8 cellular contexts compared by ENCODE assay signal in genomic region chr19:15432629-15433518, GRCh38. TPM values are rescaled to one million over a fixed set of nuclear protein-coding genes. Genes with fewer than 3 reads are reported as not detected.
A peak's percentile ranks its signal among the peaks of the same experiment; 100 is the strongest.
DNase-seq lines count a peak whose midpoint lies in the region; ATAC-seq, FAIRE-seq and TF ChIP-seq lines count a peak whose summit lies in the region.

No MANE protein-coding gene starts in this region.

- H3K4me3 ChIP-seq in A549 (peak overlapping the region; percentile 71), coronary artery (peak overlapping the region; percentile 98), left lung (peak overlapping the region; percentile 76 to 88)

- H3K9me3 ChIP-seq in A549 (no peaks in the 10 kb centered on the region), left lung (no peaks in the 10 kb centered on the region)

- no peak for FAIRE-seq in A549 (lab: Jason Lieb, UNC)

- ATAC-seq in A549 = peak; percentile 82 to 83
- ATAC-seq in GM18520 (IDR thresholded peaks at IDR 0.05; ENCODE audit: unreplicated experiment) = peak; percentile 80
- ATAC-seq in HG03175 (IDR thresholded peaks at IDR 0.05; ENCODE audit: unreplicated experiment) = peak; percentile 57
- peak; percentile 98 for ATAC-seq in left lung

- 9% methylated on average over 14 of the region's 75 CpGs for WGBS in A549 (ENCODE audit: missing lambda C conversion rate)

- H3K4me1 Mint-ChIP-seq in activated CD4-positive, alpha-beta T cell treated with anti-CD3 and anti-CD28 coated beads, Interleukin-2, amount 10 ng/mL, durations not matched to agents 7 days and 5 days = peaks cover 28% of the 10 kb centered on the region

- H3K4me3 Mint-ChIP-seq in activated CD4-positive, alpha-beta T cell treated with anti-CD3 and anti-CD28 coated beads, Interleukin-2, amount 10 ng/mL, durations not matched to agents 7 days and 5 days = peak overlapping the region; percentile 91

- POLR2A ChIA-PET in A549 (lab: Yijun Ruan, JAX) = interaction anchor here (0.6 to 1.6 kb wide), 4 partner anchors 12 to 99 kb away, joined by 3 to 8 read pairs (median 3); partner anchors contain the start of gene AKAP8L
- POLR2A ChIA-PET in activated CD4-positive, alpha-beta T cell treated with anti-CD3 and anti-CD28 coated beads, Interleukin-2, amount 10 ng/mL, durations not matched to agents 7 days and 5 days (lab: Charles Lee) = interaction anchor here (0.7 to 1.0 kb wide), 2 partner anchors 31 to 122 kb away, joined by 3 read pairs; no protein-coding TSS in a partner anchor

- peak; percentile 35; the same call in 1 of the 2 replicates for TF ChIP-seq POLR2A in A549 (IDR thresholded peaks at IDR 0.05; ENCODE audit: low read length)

- peak overlapping the region; percentile 79 to 99 for H3K27ac ChIP-seq in A549
- peak overlapping the region; percentile 85 to 95 for H3K27ac ChIP-seq in coronary artery
- peak overlapping the region; percentile 90 to 93 for H3K27ac ChIP-seq in left lung

- H3K27me3 Mint-ChIP-seq in activated CD4-positive, alpha-beta T cell treated with anti-CD3 and anti-CD28 coated beads, Interleukin-2, amount 10 ng/mL, durations not matched to agents 7 days and 5 days = no peaks in the 10 kb centered on the region

- peaks cover 0 to 27% of the 10 kb centered on the region in 2 donors for H3K36me3 ChIP-seq in left lung

- CTCF ChIA-PET in A549 (lab: Yijun Ruan, JAX) = interaction anchor here (1.2 to 1.5 kb wide), 2 partner anchors 23 to 341 kb away, joined by 4 read pairs; no protein-coding TSS in a partner anchor
- CTCF ChIA-PET in activated CD4-positive, alpha-beta T cell treated with anti-CD3 and anti-CD28 coated beads, Interleukin-2, amount 10 ng/mL, durations not matched to agents 7 days and 5 days (lab: Charles Lee) = interaction anchor here (0.6 to 3.1 kb wide), 6 partner anchors 13 to 745 kb away, joined by 3 to 31 read pairs (median 5); partner anchors contain the start of gene AKAP8L

- intact Hi-C loops in left lung (cut with DNase I) = no loop called here

- TF ChIP-seq CTCF in A549 (IDR thresholded peaks at IDR 0.05) (no peak), coronary artery (IDR thresholded peaks at IDR 0.05) (no peak), left lung (IDR thresholded peaks at IDR 0.05) (no peak)

- TF ChIP-seq RAD21 in A549 (conservative IDR thresholded peaks at IDR 0.05 in 1 of 2, IDR thresholded peaks at IDR 0.05 in 1 of 2) = no peak

- H3K9me3 Mint-ChIP-seq in activated CD4-positive, alpha-beta T cell treated with anti-CD3 and anti-CD28 coated beads, Interleukin-2, amount 10 ng/mL, durations not matched to agents 7 days and 5 days = no peaks in the 10 kb centered on the region

- H3K4me1 ChIP-seq in A549 = peaks cover 14% of the 10 kb centered on the region; the same call in 1 of the 3 replicates
- peaks cover 16 to 38% of the 10 kb centered on the region in 2 donors for H3K4me1 ChIP-seq in left lung

- H3K36me3 Mint-ChIP-seq in activated CD4-positive, alpha-beta T cell treated with anti-CD3 and anti-CD28 coated beads, Interleukin-2, amount 10 ng/mL, durations not matched to agents 7 days and 5 days (ENCODE audit: low read depth) = peaks cover 5% of the 10 kb centered on the region

- DNase-seq in A549 (ENCODE audit: low read depth in 1 of 2, low spot score in 1 of 2) (peak; percentile 75 to 84), NCI-H524 (lab: John Stamatoyannopoulos, UW) (peak; percentile 77 to 90), coronary artery (ENCODE audit: low spot score) (peak; percentile 92), left lung (peak; percentile 94 to 100)
- DNase-seq in activated CD4-positive, alpha-beta T cell treated with anti-CD3 and anti-CD28 coated beads, Interleukin-2, amount 10 ng/mL, durations not matched to agents 7 days and 5 days = peak; percentile 93
- DNase-seq in stimulated activated CD4-positive, alpha-beta T cell treated with anti-CD3 and anti-CD28 coated beads, Interleukin-1b, Interleukin-23, amount 100 ng/mL, for 48 hours = peak; percentile 92

- peak overlapping the region; percentile 82 for H3K4me2 ChIP-seq in A549

- H3K27ac Mint-ChIP-seq in activated CD4-positive, alpha-beta T cell treated with anti-CD3 and anti-CD28 coated beads, Interleukin-2, amount 10 ng/mL, durations not matched to agents 7 days and 5 days = peak overlapping the region; percentile 97

- TF ChIP-seq EP300 in A549 (IDR thresholded peaks at IDR 0.05) = no peak

- no peaks in the 10 kb centered on the region for H3K27me3 ChIP-seq in left lung

TF ChIP-seq in A549, 52 proteins besides CTCF, POLR2A, EP300 and RAD21 (continues in another document):
- TF ChIP-seq MAX (IDR thresholded peaks at IDR 0.05) (peak; percentile 83), JUN (IDR thresholded peaks at IDR 0.05) (peak in 1 of 2 experiments; percentile 68; a peak in 2 of 5 replicates), BCL3 (IDR thresholded peaks at IDR 0.05) (no peak), PHF8 (IDR thresholded peaks at IDR 0.05; ENCODE audit: borderline replicate concordance, low read depth) (peak; percentile 60; the same call in 1 of the 2 replicates), HEYL (CRISPR knock-in tag; IDR thresholded peaks at IDR 0.05) (no peak), PBX3 (IDR thresholded peaks at IDR 0.05) (0 out of 2 replicates have a peak, but pooled peaks have one; percentile 24)

RNA-seq across cellular contexts. Expression of gene AKAP8L, which starts 14.1 kb away (rescaled TPM):
- polyA plus RNA-seq in A549 (2011; rRNA removed) (28.4 and 40.3 TPM in 2 replicates), A549 (2017; fragmentation: RNase III; extraction: RNeasy Plus Mini Kit Qiagen cat#74134 plus additional on column Dnase treatment) (37.6 to 43.3 TPM (median 42.9 TPM) in 3 replicates)
- 20.4 and 21.1 TPM in 2 replicates for polyA plus RNA-seq in A549 (2012; cell fraction: cytosol; rRNA removed)
- polyA plus RNA-seq in A549 (2012; cell fraction: nucleus; rRNA removed) = 101 and 109 TPM in 2 replicates
- polyA minus RNA-seq in A549 (2011; rRNA and poly(A)+ RNA removed) = 51.0 and 58.4 TPM in 2 replicates
- 10 to 100 TPM; 84.3 to 96.7 TPM for total RNA-seq in activated CD4-positive, alpha-beta T cell treated with anti-CD3 and anti-CD28 coated beads, Interleukin-2, amount 10 ng/mL, durations not matched to agents 7 days and 5 days
- total RNA-seq in left lung = 10 to 100 TPM; 76.4 to 81.1 TPM

RNA-seq across cellular contexts. Expression of gene WIZ, which starts 16.9 kb away (rescaled TPM):
- polyA plus RNA-seq in A549 (2011; rRNA removed) = 3.7 and 4.6 TPM in 2 replicates
- 12.6 and 19.5 TPM in 2 replicates for polyA plus RNA-seq in A549 (2012; cell fraction: cytosol; rRNA removed)
- 20.7 and 28.9 TPM in 2 replicates for polyA plus RNA-seq in A549 (2012; cell fraction: nucleus; rRNA removed)
- polyA plus RNA-seq in A549 (2017; fragmentation: RNase III; extraction: RNeasy Plus Mini Kit Qiagen cat#74134 plus additional on column Dnase treatment) = 13.4 to 16.5 TPM (median 15.1 TPM) in 3 replicates
- polyA minus RNA-seq in A549 (2011; rRNA and poly(A)+ RNA removed) = 2.2 and 3.3 TPM in 2 replicates
- total RNA-seq in activated CD4-positive, alpha-beta T cell treated with anti-CD3 and anti-CD28 coated beads, Interleukin-2, amount 10 ng/mL, durations not matched to agents 7 days and 5 days = 10 to 100 TPM; 28.7 to 31.6 TPM
- 10 to 100 TPM; 31.0 to 36.2 TPM for total RNA-seq in left lung

RNA-seq across cellular contexts. Expression of gene RASAL3, which starts 31.5 kb away (rescaled TPM):
- polyA plus RNA-seq in A549 (2011; rRNA removed) (0.03 TPM in 1 of 2 replicates, not detected in the other), A549 (2017; fragmentation: RNase III; extraction: RNeasy Plus Mini Kit Qiagen cat#74134 plus additional on column Dnase treatment) (not detected in 3 replicates)
- 0.03 and 0.26 TPM in 2 replicates for polyA plus RNA-seq in A549 (2012; cell fraction: cytosol; rRNA removed)
- polyA plus RNA-seq in A549 (2012; cell fraction: nucleus; rRNA removed) = 0.05 TPM in 2 replicates
- 0.12 TPM in 1 of 2 replicates, not detected in the other for polyA minus RNA-seq in A549 (2011; rRNA and poly(A)+ RNA removed)
- 100 to 1,000 TPM; 120 to 123 TPM for total RNA-seq in activated CD4-positive, alpha-beta T cell treated with anti-CD3 and anti-CD28 coated beads, Interleukin-2, amount 10 ng/mL, durations not matched to agents 7 days and 5 days
- total RNA-seq in left lung = 10 to 100 TPM in 1 of 2 donors, 1 to 10 TPM in 1; 7.6 to 27.1 TPM

RNA-seq across cellular contexts. Expression of gene PGLYRP2, which starts 46.4 kb away (rescaled TPM):
- polyA plus RNA-seq in A549 (2011; rRNA removed) (not detected in 2 replicates), A549 (2017; fragmentation: RNase III; extraction: RNeasy Plus Mini Kit Qiagen cat#74134 plus additional on column Dnase treatment) (not detected in 3 replicates)
- not detected in 2 replicates for polyA plus RNA-seq in A549 (2012; cell fraction: cytosol; rRNA removed)
- polyA plus RNA-seq in A549 (2012; cell fraction: nucleus; rRNA removed) = not detected in 2 replicates
- not detected in 2 replicates for polyA minus RNA-seq in A549 (2011; rRNA and poly(A)+ RNA removed)
- total RNA-seq in activated CD4-positive, alpha-beta T cell treated with anti-CD3 and anti-CD28 coated beads, Interleukin-2, amount 10 ng/mL, durations not matched to agents 7 days and 5 days = under 1 TPM in 1 of 2 experiments, not detected in 1; 0.08 TPM
- total RNA-seq in left lung = not detected

RNA-seq across cellular contexts. Expression of gene AKAP8, which starts 53.3 kb away (rescaled TPM):
- polyA plus RNA-seq in A549 (2011; rRNA removed) (13.5 and 16.2 TPM in 2 replicates), A549 (2017; fragmentation: RNase III; extraction: RNeasy Plus Mini Kit Qiagen cat#74134 plus additional on column Dnase treatment) (16.2 to 17.7 TPM (median 17.3 TPM) in 3 replicates)
- 13.7 and 15.6 TPM in 2 replicates for polyA plus RNA-seq in A549 (2012; cell fraction: cytosol; rRNA removed)
- 30.6 and 37.9 TPM in 2 replicates for polyA plus RNA-seq in A549 (2012; cell fraction: nucleus; rRNA removed)
- polyA minus RNA-seq in A549 (2011; rRNA and poly(A)+ RNA removed) = 7.4 and 9.3 TPM in 2 replicates
- total RNA-seq in activated CD4-positive, alpha-beta T cell treated with anti-CD3 and anti-CD28 coated beads, Interleukin-2, amount 10 ng/mL, durations not matched to agents 7 days and 5 days = 10 to 100 TPM; 54.5 to 57.1 TPM
- 10 to 100 TPM; 19.5 to 36.8 TPM for total RNA-seq in left lung

Comparison
In these comparisons a context has a peak if more than half of its experiments do, and no peak if none do; other contexts are left out.
1. Peak in every context shown above with its lines: DNase-seq, ATAC-seq, H3K4me3 ChIP-seq and H3K27ac ChIP-seq.
2. RNA of gene RASAL3, which starts 31.5 kb away (total RNA-seq): 120 to 123 TPM in activated CD4-positive, alpha-beta T cell treated with anti-CD3 and anti-CD28 coated beads, Interleukin-2, amount 10 ng/mL, durations not matched to agents 7 days and 5 days; 7.6 to 27.1 TPM in left lung; every median in the first group is over 4 times any median in the second.